1 cellular context compared by ENCODE assay signal in the genomic region with DNA sequence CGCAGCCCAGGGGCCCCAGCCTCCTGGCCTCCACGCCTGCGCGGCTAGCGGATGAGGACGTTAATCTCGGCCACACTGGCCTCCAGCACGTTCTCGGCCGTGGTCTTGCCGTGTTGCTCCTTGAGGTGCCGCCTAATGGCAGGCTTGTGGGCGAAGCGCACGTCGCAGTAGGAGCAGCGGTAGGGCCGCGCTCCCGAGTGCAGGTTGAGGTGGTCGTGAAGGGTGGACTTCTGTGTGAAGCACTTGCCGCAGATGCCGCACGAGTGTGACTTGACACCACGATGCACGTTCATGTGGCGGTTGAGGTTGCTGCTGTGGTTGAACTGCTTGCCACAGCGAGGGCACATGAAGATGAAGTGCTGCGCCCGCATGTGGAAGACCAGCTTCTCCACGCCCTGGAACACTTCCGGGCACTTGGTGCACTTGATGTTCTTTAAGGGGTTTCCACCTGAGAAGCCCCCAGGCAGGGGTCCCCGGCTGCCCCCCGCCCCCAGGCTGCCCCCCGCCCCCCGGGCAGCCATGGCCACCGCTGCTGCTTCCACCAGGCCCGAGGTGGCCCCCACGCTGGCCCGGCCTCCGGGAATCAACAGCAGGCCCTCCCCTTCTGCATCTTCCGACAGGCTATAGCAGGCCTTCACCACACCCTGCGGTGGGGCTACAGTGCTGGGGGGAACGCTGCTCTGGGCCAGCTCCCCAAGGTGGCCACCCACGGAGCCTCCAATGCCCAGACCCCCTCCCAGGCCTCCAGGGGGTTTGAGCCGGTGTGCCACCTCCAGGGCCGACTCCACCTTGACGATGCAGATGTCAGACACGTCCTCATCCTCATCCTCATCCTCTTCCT.
TF ChIP-seq lines count a peak whose summit lies in the region.

No MANE protein-coding gene starts in this region.

TF ChIP-seq in HEK293, 187 proteins besides CTCF, POLR2A, EP300 and RAD21 (continued from another document and continues in another):
- TF ChIP-seq, protein P1, sequence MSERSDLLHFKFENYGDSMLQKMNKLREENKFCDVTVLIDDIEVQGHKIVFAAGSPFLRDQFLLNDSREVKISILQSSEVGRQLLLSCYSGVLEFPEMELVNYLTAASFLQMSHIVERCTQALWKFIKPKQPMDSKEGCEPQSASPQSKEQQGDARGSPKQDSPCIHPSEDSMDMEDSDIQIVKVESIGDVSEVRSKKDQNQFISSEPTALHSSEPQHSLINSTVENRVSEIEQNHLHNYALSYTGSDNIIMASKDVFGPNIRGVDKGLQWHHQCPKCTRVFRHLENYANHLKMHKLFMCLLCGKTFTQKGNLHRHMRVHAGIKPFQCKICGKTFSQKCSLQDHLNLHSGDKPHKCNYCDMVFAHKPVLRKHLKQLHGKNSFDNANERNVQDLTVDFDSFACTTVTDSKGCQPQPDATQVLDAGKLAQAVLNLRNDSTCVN (tag by site-specific recombination; optimal IDR thresholded peaks at IDR 0.05), result peak; percentile 22
- TF ChIP-seq ZSCAN16 (tag by site-specific recombination; IDR thresholded peaks at IDR 0.05), result no peak
- TF ChIP-seq ZNF544 (tag by site-specific recombination; IDR thresholded peaks at IDR 0.05), result no peak
- no peak for TF ChIP-seq ZFP3 (tag by site-specific recombination; IDR thresholded peaks at IDR 0.05; ENCODE audit: low read depth)
- peak; percentile 44 for TF ChIP-seq ZNF600 (tag by site-specific recombination; IDR thresholded peaks at IDR 0.05)
- no peak for TF ChIP-seq ZBTB17 (tag by site-specific recombination; IDR thresholded peaks at IDR 0.05)
- TF ChIP-seq ZNF843 (tag by site-specific recombination; IDR thresholded peaks at IDR 0.05), result no peak
- TF ChIP-seq GFI1B (tag by site-specific recombination; IDR thresholded peaks at IDR 0.05), result no peak
- peak; percentile 90 for TF ChIP-seq GLIS1 (tag by site-specific recombination; IDR thresholded peaks at IDR 0.05)
- TF ChIP-seq, protein P2, sequence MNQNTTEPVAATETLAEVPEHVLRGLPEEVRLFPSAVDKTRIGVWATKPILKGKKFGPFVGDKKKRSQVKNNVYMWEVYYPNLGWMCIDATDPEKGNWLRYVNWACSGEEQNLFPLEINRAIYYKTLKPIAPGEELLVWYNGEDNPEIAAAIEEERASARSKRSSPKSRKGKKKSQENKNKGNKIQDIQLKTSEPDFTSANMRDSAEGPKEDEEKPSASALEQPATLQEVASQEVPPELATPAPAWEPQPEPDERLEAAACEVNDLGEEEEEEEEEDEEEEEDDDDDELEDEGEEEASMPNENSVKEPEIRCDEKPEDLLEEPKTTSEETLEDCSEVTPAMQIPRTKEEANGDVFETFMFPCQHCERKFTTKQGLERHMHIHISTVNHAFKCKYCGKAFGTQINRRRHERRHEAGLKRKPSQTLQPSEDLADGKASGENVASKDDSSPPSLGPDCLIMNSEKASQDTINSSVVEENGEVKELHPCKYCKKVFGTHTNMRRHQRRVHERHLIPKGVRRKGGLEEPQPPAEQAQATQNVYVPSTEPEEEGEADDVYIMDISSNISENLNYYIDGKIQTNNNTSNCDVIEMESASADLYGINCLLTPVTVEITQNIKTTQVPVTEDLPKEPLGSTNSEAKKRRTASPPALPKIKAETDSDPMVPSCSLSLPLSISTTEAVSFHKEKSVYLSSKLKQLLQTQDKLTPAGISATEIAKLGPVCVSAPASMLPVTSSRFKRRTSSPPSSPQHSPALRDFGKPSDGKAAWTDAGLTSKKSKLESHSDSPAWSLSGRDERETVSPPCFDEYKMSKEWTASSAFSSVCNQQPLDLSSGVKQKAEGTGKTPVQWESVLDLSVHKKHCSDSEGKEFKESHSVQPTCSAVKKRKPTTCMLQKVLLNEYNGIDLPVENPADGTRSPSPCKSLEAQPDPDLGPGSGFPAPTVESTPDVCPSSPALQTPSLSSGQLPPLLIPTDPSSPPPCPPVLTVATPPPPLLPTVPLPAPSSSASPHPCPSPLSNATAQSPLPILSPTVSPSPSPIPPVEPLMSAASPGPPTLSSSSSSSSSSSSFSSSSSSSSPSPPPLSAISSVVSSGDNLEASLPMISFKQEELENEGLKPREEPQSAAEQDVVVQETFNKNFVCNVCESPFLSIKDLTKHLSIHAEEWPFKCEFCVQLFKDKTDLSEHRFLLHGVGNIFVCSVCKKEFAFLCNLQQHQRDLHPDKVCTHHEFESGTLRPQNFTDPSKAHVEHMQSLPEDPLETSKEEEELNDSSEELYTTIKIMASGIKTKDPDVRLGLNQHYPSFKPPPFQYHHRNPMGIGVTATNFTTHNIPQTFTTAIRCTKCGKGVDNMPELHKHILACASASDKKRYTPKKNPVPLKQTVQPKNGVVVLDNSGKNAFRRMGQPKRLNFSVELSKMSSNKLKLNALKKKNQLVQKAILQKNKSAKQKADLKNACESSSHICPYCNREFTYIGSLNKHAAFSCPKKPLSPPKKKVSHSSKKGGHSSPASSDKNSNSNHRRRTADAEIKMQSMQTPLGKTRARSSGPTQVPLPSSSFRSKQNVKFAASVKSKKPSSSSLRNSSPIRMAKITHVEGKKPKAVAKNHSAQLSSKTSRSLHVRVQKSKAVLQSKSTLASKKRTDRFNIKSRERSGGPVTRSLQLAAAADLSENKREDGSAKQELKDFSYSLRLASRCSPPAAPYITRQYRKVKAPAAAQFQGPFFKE (tag by site-specific recombination; IDR thresholded peaks at IDR 0.05; ENCODE audit: borderline replicate concordance), result no peak
- TF ChIP-seq ZNF223 (tag by site-specific recombination; IDR thresholded peaks at IDR 0.05), result no peak
- TF ChIP-seq, protein P3, sequence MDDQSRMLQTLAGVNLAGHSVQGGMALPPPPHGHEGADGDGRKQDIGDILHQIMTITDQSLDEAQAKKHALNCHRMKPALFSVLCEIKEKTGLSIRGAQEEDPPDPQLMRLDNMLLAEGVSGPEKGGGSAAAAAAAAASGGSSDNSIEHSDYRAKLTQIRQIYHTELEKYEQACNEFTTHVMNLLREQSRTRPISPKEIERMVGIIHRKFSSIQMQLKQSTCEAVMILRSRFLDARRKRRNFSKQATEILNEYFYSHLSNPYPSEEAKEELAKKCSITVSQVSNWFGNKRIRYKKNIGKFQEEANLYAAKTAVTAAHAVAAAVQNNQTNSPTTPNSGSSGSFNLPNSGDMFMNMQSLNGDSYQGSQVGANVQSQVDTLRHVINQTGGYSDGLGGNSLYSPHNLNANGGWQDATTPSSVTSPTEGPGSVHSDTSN (CRISPR knock-in tag; IDR thresholded peaks at IDR 0.05), result 0 out of 2 replicates have a peak, but pooled peaks have one; percentile 35
- TF ChIP-seq ZNF548 (tag by site-specific recombination; IDR thresholded peaks at IDR 0.05), result no peak
- TF ChIP-seq GLIS2 (tag by site-specific recombination; IDR thresholded peaks at IDR 0.05), result peak; percentile 82
- TF ChIP-seq ZNF747 (tag by site-specific recombination; IDR thresholded peaks at IDR 0.05), result no peak
- no peak for TF ChIP-seq ZNF626 (tag by site-specific recombination; IDR thresholded peaks at IDR 0.05)
- TF ChIP-seq, protein P4, sequence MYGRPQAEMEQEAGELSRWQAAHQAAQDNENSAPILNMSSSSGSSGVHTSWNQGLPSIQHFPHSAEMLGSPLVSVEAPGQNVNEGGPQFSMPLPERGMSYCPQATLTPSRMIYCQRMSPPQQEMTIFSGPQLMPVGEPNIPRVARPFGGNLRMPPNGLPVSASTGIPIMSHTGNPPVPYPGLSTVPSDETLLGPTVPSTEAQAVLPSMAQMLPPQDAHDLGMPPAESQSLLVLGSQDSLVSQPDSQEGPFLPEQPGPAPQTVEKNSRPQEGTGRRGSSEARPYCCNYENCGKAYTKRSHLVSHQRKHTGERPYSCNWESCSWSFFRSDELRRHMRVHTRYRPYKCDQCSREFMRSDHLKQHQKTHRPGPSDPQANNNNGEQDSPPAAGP (tag by site-specific recombination; IDR thresholded peaks at IDR 0.05), result no peak
- TF ChIP-seq, protein P5, sequence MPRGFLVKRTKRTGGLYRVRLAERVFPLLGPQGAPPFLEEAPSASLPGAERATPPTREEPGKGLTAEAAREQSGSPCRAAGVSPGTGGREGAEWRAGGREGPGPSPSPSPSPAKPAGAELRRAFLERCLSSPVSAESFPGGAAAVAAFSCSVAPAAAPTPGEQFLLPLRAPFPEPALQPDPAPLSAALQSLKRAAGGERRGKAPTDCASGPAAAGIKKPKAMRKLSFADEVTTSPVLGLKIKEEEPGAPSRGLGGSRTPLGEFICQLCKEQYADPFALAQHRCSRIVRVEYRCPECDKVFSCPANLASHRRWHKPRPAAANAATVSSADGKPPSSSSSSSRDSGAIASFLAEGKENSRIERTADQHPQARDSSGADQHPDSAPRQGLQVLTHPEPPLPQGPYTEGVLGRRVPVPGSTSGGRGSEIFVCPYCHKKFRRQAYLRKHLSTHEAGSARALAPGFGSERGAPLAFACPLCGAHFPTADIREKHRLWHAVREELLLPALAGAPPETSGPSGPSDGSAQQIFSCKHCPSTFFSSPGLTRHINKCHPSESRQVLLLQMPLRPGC (tag by site-specific recombination; IDR thresholded peaks at IDR 0.05), result no peak
- no peak for TF ChIP-seq ZNF311 (tag by site-specific recombination; IDR thresholded peaks at IDR 0.05; ENCODE audit: borderline replicate concordance)
- TF ChIP-seq, protein P6, sequence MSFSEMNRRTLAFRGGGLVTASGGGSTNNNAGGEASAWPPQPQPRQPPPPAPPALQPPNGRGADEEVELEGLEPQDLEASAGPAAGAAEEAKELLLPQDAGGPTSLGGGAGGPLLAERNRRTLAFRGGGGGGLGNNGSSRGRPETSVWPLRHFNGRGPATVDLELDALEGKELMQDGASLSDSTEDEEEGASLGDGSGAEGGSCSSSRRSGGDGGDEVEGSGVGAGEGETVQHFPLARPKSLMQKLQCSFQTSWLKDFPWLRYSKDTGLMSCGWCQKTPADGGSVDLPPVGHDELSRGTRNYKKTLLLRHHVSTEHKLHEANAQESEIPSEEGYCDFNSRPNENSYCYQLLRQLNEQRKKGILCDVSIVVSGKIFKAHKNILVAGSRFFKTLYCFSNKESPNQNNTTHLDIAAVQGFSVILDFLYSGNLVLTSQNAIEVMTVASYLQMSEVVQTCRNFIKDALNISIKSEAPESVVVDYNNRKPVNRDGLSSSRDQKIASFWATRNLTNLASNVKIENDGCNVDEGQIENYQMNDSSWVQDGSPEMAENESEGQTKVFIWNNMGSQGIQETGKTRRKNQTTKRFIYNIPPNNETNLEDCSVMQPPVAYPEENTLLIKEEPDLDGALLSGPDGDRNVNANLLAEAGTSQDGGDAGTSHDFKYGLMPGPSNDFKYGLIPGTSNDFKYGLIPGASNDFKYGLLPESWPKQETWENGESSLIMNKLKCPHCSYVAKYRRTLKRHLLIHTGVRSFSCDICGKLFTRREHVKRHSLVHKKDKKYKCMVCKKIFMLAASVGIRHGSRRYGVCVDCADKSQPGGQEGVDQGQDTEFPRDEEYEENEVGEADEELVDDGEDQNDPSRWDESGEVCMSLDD (tag by site-specific recombination; IDR thresholded peaks at IDR 0.05), result no peak
- TF ChIP-seq ZNF555 (tag by site-specific recombination; conservative IDR thresholded peaks at IDR 0.05), result no peak
- TF ChIP-seq ZNF433 (tag by site-specific recombination; IDR thresholded peaks at IDR 0.05; ENCODE audit: low read depth), result no peak
- TF ChIP-seq ZNF169 (tag by site-specific recombination; IDR thresholded peaks at IDR 0.05), result no peak
- TF ChIP-seq, protein P7, sequence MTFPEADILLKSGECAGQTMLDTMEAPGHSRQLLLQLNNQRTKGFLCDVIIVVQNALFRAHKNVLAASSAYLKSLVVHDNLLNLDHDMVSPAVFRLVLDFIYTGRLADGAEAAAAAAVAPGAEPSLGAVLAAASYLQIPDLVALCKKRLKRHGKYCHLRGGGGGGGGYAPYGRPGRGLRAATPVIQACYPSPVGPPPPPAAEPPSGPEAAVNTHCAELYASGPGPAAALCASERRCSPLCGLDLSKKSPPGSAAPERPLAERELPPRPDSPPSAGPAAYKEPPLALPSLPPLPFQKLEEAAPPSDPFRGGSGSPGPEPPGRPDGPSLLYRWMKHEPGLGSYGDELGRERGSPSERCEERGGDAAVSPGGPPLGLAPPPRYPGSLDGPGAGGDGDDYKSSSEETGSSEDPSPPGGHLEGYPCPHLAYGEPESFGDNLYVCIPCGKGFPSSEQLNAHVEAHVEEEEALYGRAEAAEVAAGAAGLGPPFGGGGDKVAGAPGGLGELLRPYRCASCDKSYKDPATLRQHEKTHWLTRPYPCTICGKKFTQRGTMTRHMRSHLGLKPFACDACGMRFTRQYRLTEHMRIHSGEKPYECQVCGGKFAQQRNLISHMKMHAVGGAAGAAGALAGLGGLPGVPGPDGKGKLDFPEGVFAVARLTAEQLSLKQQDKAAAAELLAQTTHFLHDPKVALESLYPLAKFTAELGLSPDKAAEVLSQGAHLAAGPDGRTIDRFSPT (tag by site-specific recombination; IDR thresholded peaks at IDR 0.05), result peak; percentile 31; the same call in 1 of the 2 replicates
- TF ChIP-seq, protein P8, sequence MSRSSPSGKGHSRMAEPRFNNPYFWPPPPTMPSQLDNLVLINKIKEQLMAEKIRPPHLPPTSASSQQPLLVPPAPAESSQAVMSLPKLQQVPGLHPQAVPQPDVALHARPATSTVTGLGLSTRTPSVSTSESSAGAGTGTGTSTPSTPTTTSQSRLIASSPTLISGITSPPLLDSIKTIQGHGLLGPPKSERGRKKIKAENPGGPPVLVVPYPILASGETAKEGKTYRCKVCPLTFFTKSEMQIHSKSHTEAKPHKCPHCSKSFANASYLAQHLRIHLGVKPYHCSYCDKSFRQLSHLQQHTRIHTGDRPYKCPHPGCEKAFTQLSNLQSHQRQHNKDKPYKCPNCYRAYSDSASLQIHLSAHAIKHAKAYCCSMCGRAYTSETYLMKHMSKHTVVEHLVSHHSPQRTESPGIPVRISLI (tag by site-specific recombination; IDR thresholded peaks at IDR 0.05), result no peak
- TF ChIP-seq ZNF324 (tag by site-specific recombination; IDR thresholded peaks at IDR 0.05), result no peak
- peak; percentile 21; the same call in 1 of the 2 replicates for TF ChIP-seq ZIC2 (tag by site-specific recombination; IDR thresholded peaks at IDR 0.05)
- no peak for TF ChIP-seq ZNF658 (tag by site-specific recombination; IDR thresholded peaks at IDR 0.05)
- TF ChIP-seq, protein P9, sequence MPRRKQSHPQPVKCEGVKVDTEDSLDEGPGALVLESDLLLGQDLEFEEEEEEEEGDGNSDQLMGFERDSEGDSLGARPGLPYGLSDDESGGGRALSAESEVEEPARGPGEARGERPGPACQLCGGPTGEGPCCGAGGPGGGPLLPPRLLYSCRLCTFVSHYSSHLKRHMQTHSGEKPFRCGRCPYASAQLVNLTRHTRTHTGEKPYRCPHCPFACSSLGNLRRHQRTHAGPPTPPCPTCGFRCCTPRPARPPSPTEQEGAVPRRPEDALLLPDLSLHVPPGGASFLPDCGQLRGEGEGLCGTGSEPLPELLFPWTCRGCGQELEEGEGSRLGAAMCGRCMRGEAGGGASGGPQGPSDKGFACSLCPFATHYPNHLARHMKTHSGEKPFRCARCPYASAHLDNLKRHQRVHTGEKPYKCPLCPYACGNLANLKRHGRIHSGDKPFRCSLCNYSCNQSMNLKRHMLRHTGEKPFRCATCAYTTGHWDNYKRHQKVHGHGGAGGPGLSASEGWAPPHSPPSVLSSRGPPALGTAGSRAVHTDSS (tag by site-specific recombination; IDR thresholded peaks at IDR 0.05), result peak; percentile 85
- TF ChIP-seq HOXC10 (CRISPR knock-in tag; IDR thresholded peaks at IDR 0.05), result no peak
- TF ChIP-seq, protein P10, sequence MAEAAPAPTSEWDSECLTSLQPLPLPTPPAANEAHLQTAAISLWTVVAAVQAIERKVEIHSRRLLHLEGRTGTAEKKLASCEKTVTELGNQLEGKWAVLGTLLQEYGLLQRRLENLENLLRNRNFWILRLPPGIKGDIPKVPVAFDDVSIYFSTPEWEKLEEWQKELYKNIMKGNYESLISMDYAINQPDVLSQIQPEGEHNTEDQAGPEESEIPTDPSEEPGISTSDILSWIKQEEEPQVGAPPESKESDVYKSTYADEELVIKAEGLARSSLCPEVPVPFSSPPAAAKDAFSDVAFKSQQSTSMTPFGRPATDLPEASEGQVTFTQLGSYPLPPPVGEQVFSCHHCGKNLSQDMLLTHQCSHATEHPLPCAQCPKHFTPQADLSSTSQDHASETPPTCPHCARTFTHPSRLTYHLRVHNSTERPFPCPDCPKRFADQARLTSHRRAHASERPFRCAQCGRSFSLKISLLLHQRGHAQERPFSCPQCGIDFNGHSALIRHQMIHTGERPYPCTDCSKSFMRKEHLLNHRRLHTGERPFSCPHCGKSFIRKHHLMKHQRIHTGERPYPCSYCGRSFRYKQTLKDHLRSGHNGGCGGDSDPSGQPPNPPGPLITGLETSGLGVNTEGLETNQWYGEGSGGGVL (tag by site-specific recombination; IDR thresholded peaks at IDR 0.05), result no peak
